In genomic region chr10:113020838-113021237, GRCh38 we compare ENCODE assay signal across 11 cellular contexts.
DNase-seq lines count a peak whose midpoint lies in the region; ATAC-seq and TF ChIP-seq lines count a peak whose summit lies in the region.
"Had no signal": no experiment of that assay in that cellular context is flagged by ENCODE, and none has a peak within 500 bp of the region (broad histone marks: within the 10 kb centered on the region; RNA-seq: fewer than 3 reads in every experiment).

No MANE protein-coding gene starts in this region.

- ATAC-seq in WTC11: no peak
- no peak for ATAC-seq in activated CD8-positive, alpha-beta T cell treated with anti-CD3 and anti-CD28 coated beads, Interleukin-2, amount 10 ng/mL, durations not matched to agents 7 days and 5 days

- POLR2A ChIA-PET in WTC11 (lab: Charles Lee): no interaction called here
- POLR2A ChIA-PET in activated CD8-positive, alpha-beta T cell treated with anti-CD3 and anti-CD28 coated beads, Interleukin-2, amount 10 ng/mL, durations not matched to agents 7 days and 5 days (lab: Charles Lee): no interaction called here

- H3K9me3 Mint-ChIP-seq in WTC11 (no peaks in the 10 kb centered on the region), Calu3 (ENCODE audit: low read depth, unreplicated experiment) (no peaks in the 10 kb centered on the region)
- no peaks in the 10 kb centered on the region for H3K9me3 Mint-ChIP-seq in activated CD8-positive, alpha-beta T cell treated with anti-CD3 and anti-CD28 coated beads, Interleukin-2, amount 10 ng/mL, durations not matched to agents 7 days and 5 days (ENCODE audit: insufficient read depth)
- H3K9me3 Mint-ChIP-seq: CD8-positive, alpha-beta memory T cell; T-helper 1 cell treated with Interleukin-12 subunit alpha and Interleukin-12 subunit beta and Interleukin-4 antibody, amounts not matched to agents 30 μg/mL and 1 μg/mL, for 36 hours had no signal

- H3K36me3 Mint-ChIP-seq in WTC11: no peaks in the 10 kb centered on the region
- H3K36me3 Mint-ChIP-seq in Calu3 (ENCODE audit: insufficient read depth, unreplicated experiment): peaks cover 14% of the 10 kb centered on the region
- H3K36me3 Mint-ChIP-seq in activated CD8-positive, alpha-beta T cell treated with anti-CD3 and anti-CD28 coated beads, Interleukin-2, amount 10 ng/mL, durations not matched to agents 7 days and 5 days (ENCODE audit: low read depth): no peaks in the 10 kb centered on the region
- H3K36me3 Mint-ChIP-seq: CD8-positive, alpha-beta memory T cell had no signal

- CTCF ChIA-PET in WTC11 (lab: Charles Lee) (interaction anchor here (1.9 kb wide), 1 partner anchor 33 kb away, joined by 6 read pairs; no protein-coding TSS in a partner anchor), Calu3 (lab: Charles Lee) (no interaction called here)
- CTCF ChIA-PET in activated CD8-positive, alpha-beta T cell treated with anti-CD3 and anti-CD28 coated beads, Interleukin-2, amount 10 ng/mL, durations not matched to agents 7 days and 5 days (lab: Charles Lee): no interaction called here

- H3K27ac ChIP-seq in liver (ENCODE audit: low read depth in 1 of 2, low read length in 2 of 2) (peak overlapping the region; percentile 74 to 97), subcutaneous abdominal adipose tissue (ENCODE audit: low read depth, low read length) (peak overlapping the region; percentile 61)

- H3K27me3 Mint-ChIP-seq in WTC11 (ENCODE audit: low read depth) (no peaks in the 10 kb centered on the region), Calu3 (ENCODE audit: unreplicated experiment) (no peaks in the 10 kb centered on the region)
- H3K27me3 Mint-ChIP-seq in activated CD8-positive, alpha-beta T cell treated with anti-CD3 and anti-CD28 coated beads, Interleukin-2, amount 10 ng/mL, durations not matched to agents 7 days and 5 days (ENCODE audit: low read depth): peaks cover 20% of the 10 kb centered on the region
- H3K27me3 Mint-ChIP-seq: CD8-positive, alpha-beta memory T cell had no signal

- peaks cover 19 to 60% (median 50%) of the 10 kb centered on the region in 4 donors for H3K4me1 ChIP-seq in liver (ENCODE audit: control insufficient read depth in 4 of 4, insufficient read depth in 4 of 4, low read length in 3 of 4)
- peaks cover 19 to 71% (median 63%) of the 10 kb centered on the region in 5 donors for H3K4me1 ChIP-seq in subcutaneous abdominal adipose tissue (ENCODE audit: control insufficient read depth in 5 of 5, insufficient read depth in 5 of 5, low read length in 5 of 5)

- in situ Hi-C loops in KBM-7 (cut with MboI; ENCODE audit: low pct_unique_long_range_greater_than_20kb, low sequenced_read_pairs): no loop called here

- TF ChIP-seq RAD21 in liver (IDR thresholded peaks at IDR 0.05): peak; percentile 25 to 35

- 21% methylated on average over 7 of the region's 7 CpGs for WGBS in liver

- H3K27me3 ChIP-seq in liver (ENCODE audit: control insufficient read depth in 4 of 4, insufficient read depth in 4 of 4, low read length in 3 of 4): no peaks in the 10 kb centered on the region
- H3K27me3 ChIP-seq in subcutaneous abdominal adipose tissue (ENCODE audit: control insufficient read depth in 5 of 5, insufficient read depth in 4 of 5, low read length in 5 of 5): no peaks in the 10 kb centered on the region

- H3K9ac ChIP-seq in liver (ENCODE audit: low read depth in 1 of 2, low read length in 2 of 2) (peak overlapping the region in 1 of 2 donors; percentile 61), subcutaneous abdominal adipose tissue (ENCODE audit: low read length in 5 of 5) (no peak overlapping the region)

- DNase-seq in NCI-H1436 treated with DMSO at 0.1 percent for 48 hours (lab: John Stamatoyannopoulos, UW) (peak; percentile 16), WTC11 (ENCODE audit: low spot score) (no peak), Calu3 (no peak), KBM-7 (no peak)
- no peak for DNase-seq in activated CD8-positive, alpha-beta T cell treated with anti-CD3 and anti-CD28 coated beads, Interleukin-2, amount 10 ng/mL, durations not matched to agents 7 days and 5 days
- DNase-seq: CD8-positive, alpha-beta memory T cell; effector CD4-positive, alpha-beta T cell had no signal

- H3K4me3 Mint-ChIP-seq in WTC11: no peak overlapping the region
- no peak overlapping the region for H3K4me3 Mint-ChIP-seq in Calu3 (ENCODE audit: low read depth, unreplicated experiment)
- H3K4me3 Mint-ChIP-seq in activated CD8-positive, alpha-beta T cell treated with anti-CD3 and anti-CD28 coated beads, Interleukin-2, amount 10 ng/mL, durations not matched to agents 7 days and 5 days: no peak overlapping the region
- H3K4me3 Mint-ChIP-seq: CD8-positive, alpha-beta memory T cell; T-helper 1 cell treated with Interleukin-12 subunit alpha and Interleukin-12 subunit beta and Interleukin-4 antibody, amounts not matched to agents 30 μg/mL and 1 μg/mL, for 36 hours had no signal

- H3K4me3 ChIP-seq in liver (ENCODE audit: low read depth in 1 of 3, low read length in 3 of 3) (no peak overlapping the region), subcutaneous abdominal adipose tissue (ENCODE audit: low read depth in 1 of 5, low read length in 5 of 5) (no peak overlapping the region)
- H3K4me3 ChIP-seq: smooth muscle cell had no signal

- H3K36me3 ChIP-seq in liver (ENCODE audit: control insufficient read depth in 4 of 4, insufficient read depth in 3 of 4, low read depth in 1 of 4, low read length in 3 of 4) (no peaks in the 10 kb centered on the region), subcutaneous abdominal adipose tissue (ENCODE audit: control insufficient read depth in 5 of 5, insufficient read depth in 5 of 5, low read length in 5 of 5) (no peaks in the 10 kb centered on the region)

- TF ChIP-seq CTCF in WTC11 (IDR thresholded peaks at IDR 0.05) (no peak), liver (IDR thresholded peaks at IDR 0.05; ENCODE audit: low read depth, low read length, missing input control) (no peak), Calu3 (IDR thresholded peaks at IDR 0.05; ENCODE audit: unreplicated experiment) (no peak)

- BruUV-seq in Calu3 (replicated peaks; lab: Mats Ljungman, UMichigan): no TSS peak

- intact Hi-C loops in Calu3 (cut with micrococcal nuclease; ENCODE audit: unreplicated experiment): no loop called here

- H3K27ac Mint-ChIP-seq in WTC11 (no peak overlapping the region), Calu3 (ENCODE audit: unreplicated experiment) (no peak overlapping the region)
- H3K27ac Mint-ChIP-seq in activated CD8-positive, alpha-beta T cell treated with anti-CD3 and anti-CD28 coated beads, Interleukin-2, amount 10 ng/mL, durations not matched to agents 7 days and 5 days: no peak overlapping the region
- H3K27ac Mint-ChIP-seq: T-helper 1 cell treated with Interleukin-12 subunit alpha and Interleukin-12 subunit beta and Interleukin-4 antibody, amounts not matched to agents 30 μg/mL and 1 μg/mL, for 36 hours had no signal

- H3K9me3 ChIP-seq in liver (ENCODE audit: control insufficient read depth in 4 of 4, low read length in 3 of 4) (no peaks in the 10 kb centered on the region), subcutaneous abdominal adipose tissue (ENCODE audit: control insufficient read depth in 5 of 5, low read length in 5 of 5) (no peaks in the 10 kb centered on the region)

- H3K4me1 Mint-ChIP-seq in WTC11: peaks cover 66% of the 10 kb centered on the region
- H3K4me1 Mint-ChIP-seq in Calu3 (ENCODE audit: low read depth, unreplicated experiment): peaks cover 29% of the 10 kb centered on the region
- H3K4me1 Mint-ChIP-seq in activated CD8-positive, alpha-beta T cell treated with anti-CD3 and anti-CD28 coated beads, Interleukin-2, amount 10 ng/mL, durations not matched to agents 7 days and 5 days (ENCODE audit: low read depth): no peaks in the 10 kb centered on the region

TF ChIP-seq in WTC11, 78 proteins besides CTCF, POLR2A, EP300 and RAD21:
- TF ChIP-seq USF2 (CRISPR knock-in tag; IDR thresholded peaks at IDR 0.05): 0 out of 2 replicates have a peak, but pooled peaks have one; percentile 16
- TF ChIP-seq CBFB (CRISPR knock-in tag; IDR thresholded peaks at IDR 0.05; ENCODE audit: low read depth): no peak

TF ChIP-seq in liver, 16 proteins besides CTCF, POLR2A, EP300 and RAD21 (continues in another document):
- TF ChIP-seq, protein P1, sequence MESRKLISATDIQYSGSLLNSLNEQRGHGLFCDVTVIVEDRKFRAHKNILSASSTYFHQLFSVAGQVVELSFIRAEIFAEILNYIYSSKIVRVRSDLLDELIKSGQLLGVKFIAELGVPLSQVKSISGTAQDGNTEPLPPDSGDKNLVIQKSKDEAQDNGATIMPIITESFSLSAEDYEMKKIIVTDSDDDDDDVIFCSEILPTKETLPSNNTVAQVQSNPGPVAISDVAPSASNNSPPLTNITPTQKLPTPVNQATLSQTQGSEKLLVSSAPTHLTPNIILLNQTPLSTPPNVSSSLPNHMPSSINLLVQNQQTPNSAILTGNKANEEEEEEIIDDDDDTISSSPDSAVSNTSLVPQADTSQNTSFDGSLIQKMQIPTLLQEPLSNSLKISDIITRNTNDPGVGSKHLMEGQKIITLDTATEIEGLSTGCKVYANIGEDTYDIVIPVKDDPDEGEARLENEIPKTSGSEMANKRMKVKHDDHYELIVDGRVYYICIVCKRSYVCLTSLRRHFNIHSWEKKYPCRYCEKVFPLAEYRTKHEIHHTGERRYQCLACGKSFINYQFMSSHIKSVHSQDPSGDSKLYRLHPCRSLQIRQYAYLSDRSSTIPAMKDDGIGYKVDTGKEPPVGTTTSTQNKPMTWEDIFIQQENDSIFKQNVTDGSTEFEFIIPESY (IDR thresholded peaks at IDR 0.05): peak; percentile 85
- TF ChIP-seq GABPA (IDR thresholded peaks at IDR 0.05 in 1 of 2, conservative IDR thresholded peaks at IDR 0.05 in 1 of 2) (no peak), HNF4A (conservative IDR thresholded peaks at IDR 0.05) (peak; percentile 57 to 77), EGR1 (IDR thresholded peaks at IDR 0.05; ENCODE audit: low read depth in 2 of 2) (peak in 1 of 2 donors; percentile 71), FOXA1 (IDR thresholded peaks at IDR 0.05) (no peak), YY1 (IDR thresholded peaks at IDR 0.05) (peak; percentile 82), HNF4G (IDR thresholded peaks at IDR 0.05) (no peak), JUND (IDR thresholded peaks at IDR 0.05) (peak; percentile 30 to 84), NR2F2 (IDR thresholded peaks at IDR 0.05) (peak; percentile 59), RXRA (IDR thresholded peaks at IDR 0.05) (peak; percentile 51 to 86), TAF1 (conservative IDR thresholded peaks at IDR 0.05) (no peak)
